8 cellular contexts compared by ENCODE assay signal in genomic region chr3:31981206-31982181, GRCh38. TPM values are rescaled to one million over a fixed set of nuclear protein-coding genes. Genes with fewer than 3 reads are reported as not detected.
A peak's percentile ranks its signal among the peaks of the same experiment; 100 is the strongest.
DNase-seq lines count a peak whose midpoint lies in the region; ATAC-seq and TF ChIP-seq lines count a peak whose summit lies in the region.

OSBPL10 (minus strand) TSS chr3:31981262; CDS start chr3:31981179, 83 bp downstream.
ZNF860 (plus strand) TSS chr3:31981750; CDS start chr3:31989080, 7,330 bp downstream.

- H3K9me3 Mint-ChIP-seq in activated CD8-positive, alpha-beta memory T cell treated with anti-CD3 and anti-CD28 coated beads, Interleukin-2, amount 10 ng/mL, durations not matched to agents 7 days and 5 days (ENCODE audit: low read depth): no peaks in the 10 kb centered on the region
- no peaks in the 10 kb centered on the region for H3K9me3 Mint-ChIP-seq in mesothelial cell of epicardium

- in situ Hi-C loops in GM23248 (cut with MboI): no loop called here

- H3K4me1 ChIP-seq in GM23248 (ENCODE audit: insufficient read depth): no peaks in the 10 kb centered on the region
- peaks cover 0 to 36% (median 22%) of the 10 kb centered on the region in 5 donors for H3K4me1 ChIP-seq in subcutaneous abdominal adipose tissue (ENCODE audit: control insufficient read depth in 5 of 5, insufficient read depth in 5 of 5, low read length in 5 of 5)

- 0 out of 2 replicates have a peak, but pooled peaks cover 6% of the 10 kb centered on the region for H3F3A ChIP-seq in GM23248 (ENCODE audit: insufficient read depth)

- peaks cover 53% of the 10 kb centered on the region for H3K27me3 Mint-ChIP-seq in activated CD8-positive, alpha-beta memory T cell treated with anti-CD3 and anti-CD28 coated beads, Interleukin-2, amount 10 ng/mL, durations not matched to agents 7 days and 5 days
- H3K27me3 Mint-ChIP-seq in mesothelial cell of epicardium (ENCODE audit: low read depth): peaks cover 28% of the 10 kb centered on the region

- DNase-seq in COLO668 (lab: John Stamatoyannopoulos, UW; ENCODE audit: unreplicated experiment) (peak; percentile 69), GM23248 (peak; percentile 83), NCI-H2171 (lab: John Stamatoyannopoulos, UW) (peak; percentile 54), mesothelial cell of epicardium (ENCODE audit: low spot score in 2 of 2, unreplicated experiment in 2 of 2) (peak; percentile 55 to 59), activated gamma-delta T cell treated with Interleukin-2 at 50 U/mL for 16 hours (no peak)
- no peak for DNase-seq in activated CD8-positive, alpha-beta memory T cell treated with anti-CD3 and anti-CD28 coated beads, Interleukin-2, amount 10 ng/mL, durations not matched to agents 7 days and 5 days

- H3K27me3 ChIP-seq in GM23248 (replicated peaks; ENCODE audit: insufficient read depth): no peaks in the 10 kb centered on the region
- peaks cover 0 to 4% (median 0%) of the 10 kb centered on the region in 5 donors for H3K27me3 ChIP-seq in subcutaneous abdominal adipose tissue (ENCODE audit: control insufficient read depth in 5 of 5, insufficient read depth in 4 of 5, low read length in 5 of 5)

- H3K9me3 ChIP-seq in GM23248 (ENCODE audit: low read depth) (no peaks in the 10 kb centered on the region), subcutaneous abdominal adipose tissue (ENCODE audit: control insufficient read depth in 5 of 5, low read length in 5 of 5) (no peaks in the 10 kb centered on the region)

- peak within 1 kb of the TSS; percentile 70 for H2AFZ ChIP-seq in GM23248

- no peaks in the 10 kb centered on the region for H3K79me2 ChIP-seq in GM23248 (ENCODE audit: insufficient read depth)

- peak; percentile 48 for ATAC-seq in activated CD8-positive, alpha-beta memory T cell treated with anti-CD3 and anti-CD28 coated beads, Interleukin-2, amount 10 ng/mL, durations not matched to agents 7 days and 5 days
- ATAC-seq in esophagus mucosa: peak; percentile 93

- H3K4me3 ChIP-seq in GM23248 (peak within 1 kb of the TSS; percentile 78), subcutaneous abdominal adipose tissue (ENCODE audit: low read depth in 1 of 5, low read length in 5 of 5) (peak within 1 kb of the TSS; percentile 79 to 93 (median 81))

- WGBS in GM23248 (ENCODE audit: low coverage in 1 of 2, low lambda C conversion rate in 2 of 2, missing lambda C conversion rate in 2 of 2), 2 experiments: 11 to 14% methylated on average over 46 to 63 of the region's 65 CpGs

- H3K4me2 ChIP-seq in GM23248 (ENCODE audit: unreplicated experiment): peak within 1 kb of the TSS; percentile 74

- H4K20me1 ChIP-seq in GM23248 (ENCODE audit: insufficient read depth): no peaks in the 10 kb centered on the region

- H3K27ac ChIP-seq in GM23248: no peak within 1 kb of the TSS
- H3K27ac ChIP-seq in subcutaneous abdominal adipose tissue (ENCODE audit: low read depth, low read length): peak within 1 kb of the TSS; percentile 52

- no peak within 1 kb of the TSS for H3K27ac Mint-ChIP-seq in activated CD8-positive, alpha-beta memory T cell treated with anti-CD3 and anti-CD28 coated beads, Interleukin-2, amount 10 ng/mL, durations not matched to agents 7 days and 5 days
- H3K27ac Mint-ChIP-seq in mesothelial cell of epicardium: peak within 1 kb of the TSS; percentile 71

- no peak for TF ChIP-seq CTCF in mesothelial cell of epicardium (IDR thresholded peaks at IDR 0.05; ENCODE audit: unreplicated experiment)

- H3K9ac ChIP-seq in GM23248: peak within 1 kb of the TSS; percentile 54
- peak within 1 kb of the TSS in 4 of 5 donors; percentile 50 to 68 (median 66) for H3K9ac ChIP-seq in subcutaneous abdominal adipose tissue (ENCODE audit: low read length in 5 of 5)

- no peaks in the 10 kb centered on the region for H3K9me2 ChIP-seq in GM23248 (ENCODE audit: insufficient read depth)

- no peaks in the 10 kb centered on the region for H3K36me3 ChIP-seq in GM23248 (ENCODE audit: low read depth)
- no peaks in the 10 kb centered on the region for H3K36me3 ChIP-seq in subcutaneous abdominal adipose tissue (ENCODE audit: control insufficient read depth in 5 of 5, insufficient read depth in 5 of 5, low read length in 5 of 5)

- peaks cover 20% of the 10 kb centered on the region for H3K4me1 Mint-ChIP-seq in activated CD8-positive, alpha-beta memory T cell treated with anti-CD3 and anti-CD28 coated beads, Interleukin-2, amount 10 ng/mL, durations not matched to agents 7 days and 5 days
- H3K4me1 Mint-ChIP-seq in mesothelial cell of epicardium: peaks cover 19% of the 10 kb centered on the region

- CTCF ChIA-PET in activated CD8-positive, alpha-beta memory T cell treated with anti-CD3 and anti-CD28 coated beads, Interleukin-2, amount 10 ng/mL, durations not matched to agents 7 days and 5 days (lab: Charles Lee): interaction anchor here (1.1 kb wide), 1 partner anchor 196 kb away, joined by 3 read pairs; no protein-coding TSS in a partner anchor

- H3K36me3 Mint-ChIP-seq in activated CD8-positive, alpha-beta memory T cell treated with anti-CD3 and anti-CD28 coated beads, Interleukin-2, amount 10 ng/mL, durations not matched to agents 7 days and 5 days: no peaks in the 10 kb centered on the region
- H3K36me3 Mint-ChIP-seq in mesothelial cell of epicardium: no peaks in the 10 kb centered on the region

- peak within 1 kb of the TSS; percentile 70 for H3K4me3 Mint-ChIP-seq in activated CD8-positive, alpha-beta memory T cell treated with anti-CD3 and anti-CD28 coated beads, Interleukin-2, amount 10 ng/mL, durations not matched to agents 7 days and 5 days
- peak within 1 kb of the TSS; percentile 89 for H3K4me3 Mint-ChIP-seq in mesothelial cell of epicardium

RNA-seq across cellular contexts. Expression of gene OSBPL10, which starts in this region (rescaled TPM):
- 3.5 and 8.1 TPM in 2 replicates for total RNA-seq in GM23248 (2014; rRNA removed; shearing (Covaris generic))
- 0.95 and 2.4 TPM in 2 replicates for polyA plus RNA-seq in GM23248 (2016; fragmentation: Nextera tagmentation; extraction: Ambion mirVana)
- total RNA-seq in activated CD8-positive, alpha-beta memory T cell treated with anti-CD3 and anti-CD28 coated beads, Interleukin-2, amount 10 ng/mL, durations not matched to agents 7 days and 5 days: 1 to 10 TPM in 1 of 2 experiments, under 1 TPM in 1; 0.26 to 2.3 TPM
- total RNA-seq in esophagus mucosa (29.1 TPM), mesothelial cell of epicardium (24.6 to 27.8 TPM (median 26.7 TPM) in 3 replicates)

RNA-seq across cellular contexts. Expression of gene ZNF860, which starts in this region (rescaled TPM):
- total RNA-seq in GM23248 (2014; rRNA removed; shearing (Covaris generic)): 0.43 TPM in 1 of 2 replicates, not detected in the other
- polyA plus RNA-seq in GM23248 (2016; fragmentation: Nextera tagmentation; extraction: Ambion mirVana): 0.08 TPM in 2 replicates
- total RNA-seq in activated CD8-positive, alpha-beta memory T cell treated with anti-CD3 and anti-CD28 coated beads, Interleukin-2, amount 10 ng/mL, durations not matched to agents 7 days and 5 days: not detected
- 2.9 TPM for total RNA-seq in esophagus mucosa
- total RNA-seq in mesothelial cell of epicardium: 0.63 to 1.3 TPM (median 1.2 TPM) in 3 replicates

Comparison
In these comparisons a context has a peak if more than half of its experiments do, and no peak if none do; other contexts are left out.
1. DNase-seq: peak in COLO668 (single experiment), GM23248 (single experiment), NCI-H2171 (single experiment) and mesothelial cell of epicardium (2 of 2); none in activated CD8-positive, alpha-beta memory T cell treated with anti-CD3 and anti-CD28 coated beads, Interleukin-2, amount 10 ng/mL, durations not matched to agents 7 days and 5 days (single experiment) and activated gamma-delta T cell treated with Interleukin-2 at 50 U/mL for 16 hours (single experiment).